1 cellular context compared by ENCODE assay signal in the genomic region with DNA sequence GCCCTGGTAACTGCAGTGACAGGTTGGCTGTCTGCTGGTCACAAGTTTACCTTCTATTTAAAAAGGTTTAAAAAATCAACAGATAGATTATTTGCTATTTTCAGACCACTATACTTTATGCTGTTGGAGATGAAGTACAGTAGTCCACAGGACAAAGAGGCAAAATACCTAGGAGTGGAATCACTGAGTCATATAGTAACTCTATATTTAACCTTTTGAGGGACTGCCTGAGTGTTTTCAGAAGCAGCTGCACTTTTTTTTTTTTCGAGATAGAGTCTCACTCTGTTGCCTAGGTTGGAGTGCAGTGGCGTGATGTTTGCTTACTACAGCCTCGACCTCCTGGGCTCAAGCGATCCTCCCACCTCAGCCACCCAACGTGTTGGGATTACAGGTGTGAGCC.
TF ChIP-seq lines count a peak whose summit lies in the region.

No MANE protein-coding gene starts in this region.

TF ChIP-seq in IMR-90, 13 proteins besides CTCF, POLR2A, EP300 and RAD21 (continued from another document):
- TF ChIP-seq, protein P1, sequence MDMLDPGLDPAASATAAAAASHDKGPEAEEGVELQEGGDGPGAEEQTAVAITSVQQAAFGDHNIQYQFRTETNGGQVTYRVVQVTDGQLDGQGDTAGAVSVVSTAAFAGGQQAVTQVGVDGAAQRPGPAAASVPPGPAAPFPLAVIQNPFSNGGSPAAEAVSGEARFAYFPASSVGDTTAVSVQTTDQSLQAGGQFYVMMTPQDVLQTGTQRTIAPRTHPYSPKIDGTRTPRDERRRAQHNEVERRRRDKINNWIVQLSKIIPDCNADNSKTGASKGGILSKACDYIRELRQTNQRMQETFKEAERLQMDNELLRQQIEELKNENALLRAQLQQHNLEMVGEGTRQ (IDR thresholded peaks at IDR 0.05; ENCODE audit: low read depth, low read length) = no peak
- TF ChIP-seq RCOR1 (IDR thresholded peaks at IDR 0.05; ENCODE audit: insufficient replicate concordance, low read length) (no peak), MAZ (IDR thresholded peaks at IDR 0.05; ENCODE audit: borderline replicate concordance, low read depth, low read length) (no peak), RFX5 (IDR thresholded peaks at IDR 0.05; ENCODE audit: low read depth, low read length) (no peak), NFE2L2 (IDR thresholded peaks at IDR 0.05; ENCODE audit: low read depth, low read length) (no peak), CHD1 (IDR thresholded peaks at IDR 0.05; ENCODE audit: low read depth, low read length) (no peak)
